Comparison of ENCODE assay signal across 9 cellular contexts in the genomic region with DNA sequence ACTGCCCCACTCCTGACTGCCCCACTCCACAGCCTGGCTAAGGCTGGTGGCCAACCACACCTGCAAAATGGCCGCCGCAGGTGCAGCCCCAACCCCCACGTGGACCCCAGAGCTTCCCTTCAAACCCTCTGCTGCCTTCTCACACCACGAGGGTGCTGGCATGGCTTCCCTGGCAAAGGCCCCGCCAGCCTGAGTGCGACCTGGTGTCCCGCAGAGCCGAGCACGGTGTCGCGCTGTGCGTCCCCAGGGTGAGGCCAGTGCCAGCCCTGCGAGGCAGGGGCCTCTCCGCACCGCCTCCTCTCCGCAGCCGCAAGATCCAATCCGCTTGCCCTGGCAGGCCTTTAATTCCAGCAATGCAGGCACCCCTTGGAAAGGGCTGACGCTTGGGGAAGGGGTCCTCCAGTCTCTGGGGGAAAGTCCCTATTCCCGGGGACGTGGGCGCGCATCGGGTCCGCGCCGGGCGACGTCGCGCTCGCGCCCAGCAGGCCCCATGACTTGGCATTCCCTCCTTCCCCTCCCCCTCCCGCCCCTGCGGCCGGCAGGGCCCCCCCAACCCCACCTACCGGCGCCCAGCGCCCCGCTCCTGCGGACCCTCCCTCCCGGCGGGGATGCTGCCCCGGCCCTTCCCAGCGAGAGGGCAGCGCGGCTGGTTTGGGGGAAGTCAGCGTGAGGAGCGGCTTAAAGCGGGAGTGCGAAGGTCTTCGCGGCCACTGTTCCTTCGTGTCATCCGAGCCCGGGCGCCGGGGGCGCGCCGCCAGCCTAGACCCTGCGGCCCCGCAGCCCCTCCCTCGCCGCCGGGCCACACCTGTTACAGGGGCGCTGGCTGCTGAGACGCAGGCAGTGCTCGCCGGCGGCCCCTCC. TPM values are rescaled to one million over a fixed set of nuclear protein-coding genes. Genes with fewer than 3 reads are reported as not detected.
DNase-seq lines count a peak whose midpoint lies in the region; ATAC-seq, FAIRE-seq and TF ChIP-seq lines count a peak whose summit lies in the region.
"Had no signal": no experiment of that assay in that cellular context is flagged by ENCODE, and none has a peak within 500 bp of the region (broad histone marks: within the 10 kb centered on the region; RNA-seq: fewer than 3 reads in every experiment).

No MANE protein-coding gene starts in this region.

- H3K27me3 ChIP-seq in iPS-15b (ENCODE audit: control insufficient read depth, insufficient read depth, low read length) = peaks cover 21% of the 10 kb centered on the region

- H3K9me3 ChIP-seq in iPS-15b (ENCODE audit: control insufficient read depth, insufficient read depth, low read length) (no peaks in the 10 kb centered on the region), kidney (ENCODE audit: control insufficient read depth in 1 of 2, low read length in 2 of 2) (peaks cover 2 to 16% of the 10 kb centered on the region in 2 donors)

- peak overlapping the region; percentile 81 for H3K9ac ChIP-seq in iPS-15b (ENCODE audit: low read depth, low read length)
- H3K9ac ChIP-seq in kidney (ENCODE audit: low read length in 2 of 2) = no peak overlapping the region

- ATAC-seq in HG03342 (IDR thresholded peaks at IDR 0.05; ENCODE audit: unreplicated experiment) (no peak), HG02973 (IDR thresholded peaks at IDR 0.05; ENCODE audit: unreplicated experiment) (no peak)

- H3K36me3 ChIP-seq in iPS-15b (ENCODE audit: control insufficient read depth, insufficient read depth, low read length) = peaks cover 15% of the 10 kb centered on the region
- no peaks in the 10 kb centered on the region for H3K36me3 ChIP-seq in kidney (ENCODE audit: control insufficient read depth in 1 of 2, insufficient read depth in 2 of 2, low read length in 2 of 2)

- peak overlapping the region; percentile 92 for H3K27ac ChIP-seq in VCaP
- no peak overlapping the region for H3K27ac ChIP-seq in kidney (ENCODE audit: low read depth in 2 of 2, low read length in 2 of 2)

- no peak for FAIRE-seq in kidney (lab: Jason Lieb, UNC)

- DNase-seq in NCI-H2029 (lab: John Stamatoyannopoulos, UW) = peak; percentile 56
- no peak for DNase-seq in NCI-H2029 treated with DMSO at 0.1 percent for 48 hours (lab: John Stamatoyannopoulos, UW)
- peak; percentile 24 for DNase-seq in stimulated activated CD8-positive, alpha-beta memory T cell treated with anti-CD3 and anti-CD28 coated beads, Interleukin-4, amount 100 ng/mL, for 48 hours
- no peak for DNase-seq in kidney

- peaks cover 3% of the 10 kb centered on the region for H3K4me1 ChIP-seq in iPS-15b (ENCODE audit: control insufficient read depth, insufficient read depth, low read length)
- H3K4me1 ChIP-seq in kidney (ENCODE audit: control insufficient read depth in 1 of 2, insufficient read depth in 1 of 2, low read depth in 1 of 2, low read length in 2 of 2) = no peaks in the 10 kb centered on the region

- H3K4me3 ChIP-seq in iPS-15b (ENCODE audit: low read depth, low read length) = peak overlapping the region; percentile 72
- H3K4me3 ChIP-seq in kidney (ENCODE audit: low read length in 2 of 2) = no peak overlapping the region

- intact Hi-C loops in kidney (cut with DNase I) = no loop called here

- TF ChIP-seq CTCF in VCaP (conservative IDR thresholded peaks at IDR 0.05) (no peak), kidney (IDR thresholded peaks at IDR 0.05; ENCODE audit: borderline replicate concordance, extremely low read depth, insufficient read depth) (no peak)

RNA-seq across cellular contexts. Expression of a gene that starts 1.2 kb away (rescaled TPM):
- 0.54 TPM for total RNA-seq in kidney
- 0.58 TPM for polyA plus RNA-seq in kidney (ENCODE audit: insufficient read depth, low read depth, low replicate concordance)
- polyA plus RNA-seq: AG04450 had no signal

RNA-seq across cellular contexts. Expression of a gene that starts 49.9 kb away (rescaled TPM):
- total RNA-seq in kidney = 0.09 TPM
- polyA plus RNA-seq in kidney (ENCODE audit: insufficient read depth, low read depth, low replicate concordance) = 12.5 TPM
- polyA plus RNA-seq: AG04450 had no signal

Comparison
In these comparisons a context has a peak if more than half of its experiments do, and no peak if none do; other contexts are left out.
1. DNase-seq: peak in NCI-H2029 (single experiment) and stimulated activated CD8-positive, alpha-beta memory T cell treated with anti-CD3 and anti-CD28 coated beads, Interleukin-4, amount 100 ng/mL, for 48 hours (single experiment); none in NCI-H2029 treated with DMSO at 0.1 percent for 48 hours (single experiment) and kidney (single experiment).